In the genomic region with DNA sequence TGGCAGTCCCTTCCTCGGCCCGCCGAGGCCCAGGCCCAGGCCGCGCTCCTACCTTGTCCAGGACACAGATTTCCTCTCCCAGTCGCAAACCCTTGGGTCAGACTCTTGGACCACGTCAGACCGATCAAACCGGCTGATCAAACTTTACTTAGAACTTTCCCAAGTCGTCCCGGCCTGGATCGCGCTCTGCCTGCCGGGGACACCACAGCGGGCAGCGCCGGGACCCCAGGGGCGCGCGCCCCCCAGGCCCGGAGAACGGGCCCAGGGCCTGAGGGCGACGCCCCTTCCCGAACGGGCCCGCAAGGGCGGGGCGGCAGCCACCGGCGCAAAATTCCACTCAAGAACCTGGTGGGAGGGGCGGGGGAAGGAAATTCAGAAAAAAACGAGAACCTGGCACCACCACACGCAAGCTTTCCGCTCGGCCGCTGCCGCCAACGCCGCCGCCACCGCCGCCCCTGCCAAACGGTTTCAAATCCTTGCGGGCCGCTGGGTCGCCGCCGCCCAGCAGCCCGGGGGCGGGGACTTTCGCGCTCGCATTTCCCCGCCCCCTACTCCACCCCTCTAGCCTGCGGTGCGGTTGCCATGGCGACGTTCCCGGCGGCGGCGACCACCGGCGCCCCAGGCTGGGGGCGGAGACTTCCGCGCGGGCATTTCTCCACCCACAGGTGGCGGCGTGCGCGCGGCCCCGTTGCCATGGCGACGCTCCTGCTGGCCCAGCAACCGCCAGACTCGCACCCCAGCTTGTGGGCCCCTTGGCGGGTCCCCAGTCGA, we compare ENCODE assay signal across 1 cellular context.
TF ChIP-seq lines count a peak whose summit lies in the region.

Gene CEP112 (minus strand): TSS at position 527 of the 771 bp plus-strand sequence.

TF ChIP-seq in IMR-90, 13 proteins besides CTCF, POLR2A, EP300 and RAD21 (continued from another document):
- 0 out of 2 replicates have a peak, but pooled peaks have one; percentile 3 for TF ChIP-seq USF2 (IDR thresholded peaks at IDR 0.05; ENCODE audit: low read depth, low read length)
